In the genomic region with DNA sequence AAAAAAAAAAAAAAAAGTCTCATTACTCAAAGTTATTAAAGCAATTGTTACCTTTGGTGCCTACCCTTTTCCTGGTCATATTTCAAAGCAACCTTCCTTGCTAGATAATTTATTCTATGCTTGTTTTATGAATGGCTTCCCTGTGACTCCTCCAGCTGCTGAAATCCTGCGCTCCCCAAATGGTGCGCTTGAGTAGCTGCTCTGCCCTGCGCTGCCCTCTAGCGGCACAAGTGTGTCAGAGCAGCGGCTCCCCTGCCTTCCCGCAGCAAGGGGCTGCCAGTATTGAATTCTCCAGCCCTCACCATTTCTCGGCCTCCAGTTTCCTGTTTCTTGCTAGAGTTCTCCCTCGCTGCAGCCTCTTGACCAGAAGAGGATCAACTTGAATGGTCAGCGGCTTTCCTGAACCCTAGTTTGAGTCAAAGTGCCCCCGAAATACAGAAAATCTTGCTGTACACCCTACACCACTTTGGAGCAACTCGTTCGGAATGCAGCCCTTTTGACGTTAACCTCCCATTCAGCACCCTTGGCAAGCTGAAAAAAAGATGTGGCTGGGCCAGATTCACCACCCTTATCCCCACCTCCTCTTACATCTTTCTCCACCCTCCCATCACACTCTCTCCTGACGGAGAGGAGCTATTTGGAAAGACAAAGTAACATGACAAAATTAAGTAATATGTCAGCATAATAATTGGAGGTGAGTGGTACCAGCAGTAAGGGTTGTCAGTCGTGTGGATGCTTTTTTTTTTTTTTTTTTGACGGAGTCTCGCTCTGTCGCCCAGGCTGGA, we compare ENCODE assay signal across 1 cellular context.
TF ChIP-seq lines count a peak whose summit lies in the region.

No MANE protein-coding gene starts in this region.

TF ChIP-seq in HepG2, 621 proteins besides CTCF, POLR2A, EP300 and RAD21 (continued from another document and continues in another):
- TF ChIP-seq, protein P1, sequence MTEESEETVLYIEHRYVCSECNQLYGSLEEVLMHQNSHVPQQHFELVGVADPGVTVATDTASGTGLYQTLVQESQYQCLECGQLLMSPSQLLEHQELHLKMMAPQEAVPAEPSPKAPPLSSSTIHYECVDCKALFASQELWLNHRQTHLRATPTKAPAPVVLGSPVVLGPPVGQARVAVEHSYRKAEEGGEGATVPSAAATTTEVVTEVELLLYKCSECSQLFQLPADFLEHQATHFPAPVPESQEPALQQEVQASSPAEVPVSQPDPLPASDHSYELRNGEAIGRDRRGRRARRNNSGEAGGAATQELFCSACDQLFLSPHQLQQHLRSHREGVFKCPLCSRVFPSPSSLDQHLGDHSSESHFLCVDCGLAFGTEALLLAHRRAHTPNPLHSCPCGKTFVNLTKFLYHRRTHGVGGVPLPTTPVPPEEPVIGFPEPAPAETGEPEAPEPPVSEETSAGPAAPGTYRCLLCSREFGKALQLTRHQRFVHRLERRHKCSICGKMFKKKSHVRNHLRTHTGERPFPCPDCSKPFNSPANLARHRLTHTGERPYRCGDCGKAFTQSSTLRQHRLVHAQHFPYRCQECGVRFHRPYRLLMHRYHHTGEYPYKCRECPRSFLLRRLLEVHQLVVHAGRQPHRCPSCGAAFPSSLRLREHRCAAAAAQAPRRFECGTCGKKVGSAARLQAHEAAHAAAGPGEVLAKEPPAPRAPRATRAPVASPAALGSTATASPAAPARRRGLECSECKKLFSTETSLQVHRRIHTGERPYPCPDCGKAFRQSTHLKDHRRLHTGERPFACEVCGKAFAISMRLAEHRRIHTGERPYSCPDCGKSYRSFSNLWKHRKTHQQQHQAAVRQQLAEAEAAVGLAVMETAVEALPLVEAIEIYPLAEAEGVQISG (CRISPR knock-in tag; IDR thresholded peaks at IDR 0.05): peak; percentile 20; the same call in 1 of the 2 replicates
- TF ChIP-seq KDM4B (CRISPR knock-in tag; IDR thresholded peaks at IDR 0.05): no peak
- TF ChIP-seq ZNF138 (CRISPR knock-in tag; IDR thresholded peaks at IDR 0.05; ENCODE audit: low read depth): no peak
- no peak for TF ChIP-seq ARNTL (CRISPR knock-in tag; IDR thresholded peaks at IDR 0.05)
- no peak for TF ChIP-seq HOXA7 (CRISPR knock-in tag; IDR thresholded peaks at IDR 0.05)
- no peak for TF ChIP-seq MTERF4 (CRISPR knock-in tag; IDR thresholded peaks at IDR 0.05)
- peak; percentile 87 for TF ChIP-seq ZNF263 (CRISPR knock-in tag; IDR thresholded peaks at IDR 0.05)
- no peak for TF ChIP-seq U2AF1 (optimal IDR thresholded peaks at IDR 0.05; ENCODE audit: low read depth, low read length)
- TF ChIP-seq ZFX (CRISPR knock-in tag; IDR thresholded peaks at IDR 0.05; ENCODE audit: low read depth): no peak
- 0 out of 2 replicates have a peak, but pooled peaks have one; percentile 17 for TF ChIP-seq GATAD1 (CRISPR knock-in tag; IDR thresholded peaks at IDR 0.05)
- no peak for TF ChIP-seq MED13 (CRISPR knock-in tag; IDR thresholded peaks at IDR 0.05)
- no peak for TF ChIP-seq PHF21A (CRISPR knock-in tag; IDR thresholded peaks at IDR 0.05)
- peak; percentile 39 for TF ChIP-seq YY1 (IDR thresholded peaks at IDR 0.05; ENCODE audit: insufficient read depth, insufficient replicate concordance, low read depth, low read length)
- no peak for TF ChIP-seq ZMYM3 (CRISPR knock-in tag; IDR thresholded peaks at IDR 0.05)
- TF ChIP-seq, protein P2, sequence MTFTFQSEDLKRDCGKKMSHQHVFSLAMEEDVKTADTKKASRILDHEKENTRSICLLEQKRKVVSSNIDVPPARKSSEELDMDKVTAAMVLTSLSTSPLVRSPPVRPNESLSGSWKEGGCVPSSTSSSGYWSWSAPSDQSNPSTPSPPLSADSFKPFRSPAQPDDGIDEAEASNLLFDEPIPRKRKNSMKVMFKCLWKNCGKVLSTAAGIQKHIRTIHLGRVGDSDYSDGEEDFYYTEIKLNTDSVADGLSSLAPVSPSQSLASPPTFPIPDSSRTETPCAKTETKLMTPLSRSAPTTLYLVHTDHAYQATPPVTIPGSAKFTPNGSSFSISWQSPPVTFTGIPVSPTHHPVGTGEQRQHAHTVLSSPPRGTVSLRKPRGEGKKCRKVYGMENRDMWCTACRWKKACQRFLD (CRISPR knock-in tag; IDR thresholded peaks at IDR 0.05; ENCODE audit: borderline replicate concordance): no peak
- TF ChIP-seq, protein P3, sequence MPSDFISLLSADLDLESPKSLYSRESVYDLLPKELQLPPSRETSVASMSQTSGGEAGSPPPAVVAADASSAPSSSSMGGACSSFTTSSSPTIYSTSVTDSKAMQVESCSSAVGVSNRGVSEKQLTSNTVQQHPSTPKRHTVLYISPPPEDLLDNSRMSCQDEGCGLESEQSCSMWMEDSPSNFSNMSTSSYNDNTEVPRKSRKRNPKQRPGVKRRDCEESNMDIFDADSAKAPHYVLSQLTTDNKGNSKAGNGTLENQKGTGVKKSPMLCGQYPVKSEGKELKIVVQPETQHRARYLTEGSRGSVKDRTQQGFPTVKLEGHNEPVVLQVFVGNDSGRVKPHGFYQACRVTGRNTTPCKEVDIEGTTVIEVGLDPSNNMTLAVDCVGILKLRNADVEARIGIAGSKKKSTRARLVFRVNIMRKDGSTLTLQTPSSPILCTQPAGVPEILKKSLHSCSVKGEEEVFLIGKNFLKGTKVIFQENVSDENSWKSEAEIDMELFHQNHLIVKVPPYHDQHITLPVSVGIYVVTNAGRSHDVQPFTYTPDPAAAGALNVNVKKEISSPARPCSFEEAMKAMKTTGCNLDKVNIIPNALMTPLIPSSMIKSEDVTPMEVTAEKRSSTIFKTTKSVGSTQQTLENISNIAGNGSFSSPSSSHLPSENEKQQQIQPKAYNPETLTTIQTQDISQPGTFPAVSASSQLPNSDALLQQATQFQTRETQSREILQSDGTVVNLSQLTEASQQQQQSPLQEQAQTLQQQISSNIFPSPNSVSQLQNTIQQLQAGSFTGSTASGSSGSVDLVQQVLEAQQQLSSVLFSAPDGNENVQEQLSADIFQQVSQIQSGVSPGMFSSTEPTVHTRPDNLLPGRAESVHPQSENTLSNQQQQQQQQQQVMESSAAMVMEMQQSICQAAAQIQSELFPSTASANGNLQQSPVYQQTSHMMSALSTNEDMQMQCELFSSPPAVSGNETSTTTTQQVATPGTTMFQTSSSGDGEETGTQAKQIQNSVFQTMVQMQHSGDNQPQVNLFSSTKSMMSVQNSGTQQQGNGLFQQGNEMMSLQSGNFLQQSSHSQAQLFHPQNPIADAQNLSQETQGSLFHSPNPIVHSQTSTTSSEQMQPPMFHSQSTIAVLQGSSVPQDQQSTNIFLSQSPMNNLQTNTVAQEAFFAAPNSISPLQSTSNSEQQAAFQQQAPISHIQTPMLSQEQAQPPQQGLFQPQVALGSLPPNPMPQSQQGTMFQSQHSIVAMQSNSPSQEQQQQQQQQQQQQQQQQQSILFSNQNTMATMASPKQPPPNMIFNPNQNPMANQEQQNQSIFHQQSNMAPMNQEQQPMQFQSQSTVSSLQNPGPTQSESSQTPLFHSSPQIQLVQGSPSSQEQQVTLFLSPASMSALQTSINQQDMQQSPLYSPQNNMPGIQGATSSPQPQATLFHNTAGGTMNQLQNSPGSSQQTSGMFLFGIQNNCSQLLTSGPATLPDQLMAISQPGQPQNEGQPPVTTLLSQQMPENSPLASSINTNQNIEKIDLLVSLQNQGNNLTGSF (CRISPR knock-in tag; IDR thresholded peaks at IDR 0.05): no peak
- TF ChIP-seq ZSCAN31 (CRISPR knock-in tag; IDR thresholded peaks at IDR 0.05; ENCODE audit: low read depth): no peak
- no peak for TF ChIP-seq ZNF564 (CRISPR knock-in tag; IDR thresholded peaks at IDR 0.05)
- TF ChIP-seq STAG1 (CRISPR knock-in tag; IDR thresholded peaks at IDR 0.05): peak; percentile 90
- TF ChIP-seq ISX (CRISPR knock-in tag; conservative IDR thresholded peaks at IDR 0.05): no peak
- no peak for TF ChIP-seq GABPA (IDR thresholded peaks at IDR 0.05; ENCODE audit: low read depth, low read length)
- no peak for TF ChIP-seq GABPA (CRISPR knock-in tag; IDR thresholded peaks at IDR 0.05; ENCODE audit: low read depth)
- TF ChIP-seq, protein P4, sequence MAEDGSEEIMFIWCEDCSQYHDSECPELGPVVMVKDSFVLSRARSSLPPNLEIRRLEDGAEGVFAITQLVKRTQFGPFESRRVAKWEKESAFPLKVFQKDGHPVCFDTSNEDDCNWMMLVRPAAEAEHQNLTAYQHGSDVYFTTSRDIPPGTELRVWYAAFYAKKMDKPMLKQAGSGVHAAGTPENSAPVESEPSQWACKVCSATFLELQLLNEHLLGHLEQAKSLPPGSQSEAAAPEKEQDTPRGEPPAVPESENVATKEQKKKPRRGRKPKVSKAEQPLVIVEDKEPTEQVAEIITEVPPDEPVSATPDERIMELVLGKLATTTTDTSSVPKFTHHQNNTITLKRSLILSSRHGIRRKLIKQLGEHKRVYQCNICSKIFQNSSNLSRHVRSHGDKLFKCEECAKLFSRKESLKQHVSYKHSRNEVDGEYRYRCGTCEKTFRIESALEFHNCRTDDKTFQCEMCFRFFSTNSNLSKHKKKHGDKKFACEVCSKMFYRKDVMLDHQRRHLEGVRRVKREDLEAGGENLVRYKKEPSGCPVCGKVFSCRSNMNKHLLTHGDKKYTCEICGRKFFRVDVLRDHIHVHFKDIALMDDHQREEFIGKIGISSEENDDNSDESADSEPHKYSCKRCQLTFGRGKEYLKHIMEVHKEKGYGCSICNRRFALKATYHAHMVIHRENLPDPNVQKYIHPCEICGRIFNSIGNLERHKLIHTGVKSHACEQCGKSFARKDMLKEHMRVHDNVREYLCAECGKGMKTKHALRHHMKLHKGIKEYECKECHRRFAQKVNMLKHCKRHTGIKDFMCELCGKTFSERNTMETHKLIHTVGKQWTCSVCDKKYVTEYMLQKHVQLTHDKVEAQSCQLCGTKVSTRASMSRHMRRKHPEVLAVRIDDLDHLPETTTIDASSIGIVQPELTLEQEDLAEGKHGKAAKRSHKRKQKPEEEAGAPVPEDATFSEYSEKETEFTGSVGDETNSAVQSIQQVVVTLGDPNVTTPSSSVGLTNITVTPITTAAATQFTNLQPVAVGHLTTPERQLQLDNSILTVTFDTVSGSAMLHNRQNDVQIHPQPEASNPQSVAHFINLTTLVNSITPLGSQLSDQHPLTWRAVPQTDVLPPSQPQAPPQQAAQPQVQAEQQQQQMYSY (CRISPR knock-in tag; IDR thresholded peaks at IDR 0.05): no peak
- no peak for TF ChIP-seq BRD4 (CRISPR knock-in tag; IDR thresholded peaks at IDR 0.05)
- no peak for TF ChIP-seq NONO (IDR thresholded peaks at IDR 0.05)
- TF ChIP-seq NONO (CRISPR knock-in tag; conservative IDR thresholded peaks at IDR 0.05): no peak
- TF ChIP-seq ZNF101 (CRISPR knock-in tag; IDR thresholded peaks at IDR 0.05; ENCODE audit: borderline replicate concordance, low read depth): no peak
- TF ChIP-seq JUND (CRISPR knock-in tag; IDR thresholded peaks at IDR 0.05): no peak
- no peak for TF ChIP-seq ZSCAN5A (CRISPR knock-in tag; IDR thresholded peaks at IDR 0.05; ENCODE audit: borderline replicate concordance)
- TF ChIP-seq PAF1 (CRISPR knock-in tag; IDR thresholded peaks at IDR 0.05): no peak
- TF ChIP-seq, protein P5, sequence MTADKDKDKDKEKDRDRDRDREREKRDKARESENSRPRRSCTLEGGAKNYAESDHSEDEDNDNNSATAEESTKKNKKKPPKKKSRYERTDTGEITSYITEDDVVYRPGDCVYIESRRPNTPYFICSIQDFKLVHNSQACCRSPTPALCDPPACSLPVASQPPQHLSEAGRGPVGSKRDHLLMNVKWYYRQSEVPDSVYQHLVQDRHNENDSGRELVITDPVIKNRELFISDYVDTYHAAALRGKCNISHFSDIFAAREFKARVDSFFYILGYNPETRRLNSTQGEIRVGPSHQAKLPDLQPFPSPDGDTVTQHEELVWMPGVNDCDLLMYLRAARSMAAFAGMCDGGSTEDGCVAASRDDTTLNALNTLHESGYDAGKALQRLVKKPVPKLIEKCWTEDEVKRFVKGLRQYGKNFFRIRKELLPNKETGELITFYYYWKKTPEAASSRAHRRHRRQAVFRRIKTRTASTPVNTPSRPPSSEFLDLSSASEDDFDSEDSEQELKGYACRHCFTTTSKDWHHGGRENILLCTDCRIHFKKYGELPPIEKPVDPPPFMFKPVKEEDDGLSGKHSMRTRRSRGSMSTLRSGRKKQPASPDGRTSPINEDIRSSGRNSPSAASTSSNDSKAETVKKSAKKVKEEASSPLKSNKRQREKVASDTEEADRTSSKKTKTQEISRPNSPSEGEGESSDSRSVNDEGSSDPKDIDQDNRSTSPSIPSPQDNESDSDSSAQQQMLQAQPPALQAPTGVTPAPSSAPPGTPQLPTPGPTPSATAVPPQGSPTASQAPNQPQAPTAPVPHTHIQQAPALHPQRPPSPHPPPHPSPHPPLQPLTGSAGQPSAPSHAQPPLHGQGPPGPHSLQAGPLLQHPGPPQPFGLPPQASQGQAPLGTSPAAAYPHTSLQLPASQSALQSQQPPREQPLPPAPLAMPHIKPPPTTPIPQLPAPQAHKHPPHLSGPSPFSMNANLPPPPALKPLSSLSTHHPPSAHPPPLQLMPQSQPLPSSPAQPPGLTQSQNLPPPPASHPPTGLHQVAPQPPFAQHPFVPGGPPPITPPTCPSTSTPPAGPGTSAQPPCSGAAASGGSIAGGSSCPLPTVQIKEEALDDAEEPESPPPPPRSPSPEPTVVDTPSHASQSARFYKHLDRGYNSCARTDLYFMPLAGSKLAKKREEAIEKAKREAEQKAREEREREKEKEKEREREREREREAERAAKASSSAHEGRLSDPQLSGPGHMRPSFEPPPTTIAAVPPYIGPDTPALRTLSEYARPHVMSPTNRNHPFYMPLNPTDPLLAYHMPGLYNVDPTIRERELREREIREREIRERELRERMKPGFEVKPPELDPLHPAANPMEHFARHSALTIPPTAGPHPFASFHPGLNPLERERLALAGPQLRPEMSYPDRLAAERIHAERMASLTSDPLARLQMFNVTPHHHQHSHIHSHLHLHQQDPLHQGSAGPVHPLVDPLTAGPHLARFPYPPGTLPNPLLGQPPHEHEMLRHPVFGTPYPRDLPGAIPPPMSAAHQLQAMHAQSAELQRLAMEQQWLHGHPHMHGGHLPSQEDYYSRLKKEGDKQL (CRISPR knock-in tag; IDR thresholded peaks at IDR 0.05; ENCODE audit: low read depth): no peak
- TF ChIP-seq, protein P6, sequence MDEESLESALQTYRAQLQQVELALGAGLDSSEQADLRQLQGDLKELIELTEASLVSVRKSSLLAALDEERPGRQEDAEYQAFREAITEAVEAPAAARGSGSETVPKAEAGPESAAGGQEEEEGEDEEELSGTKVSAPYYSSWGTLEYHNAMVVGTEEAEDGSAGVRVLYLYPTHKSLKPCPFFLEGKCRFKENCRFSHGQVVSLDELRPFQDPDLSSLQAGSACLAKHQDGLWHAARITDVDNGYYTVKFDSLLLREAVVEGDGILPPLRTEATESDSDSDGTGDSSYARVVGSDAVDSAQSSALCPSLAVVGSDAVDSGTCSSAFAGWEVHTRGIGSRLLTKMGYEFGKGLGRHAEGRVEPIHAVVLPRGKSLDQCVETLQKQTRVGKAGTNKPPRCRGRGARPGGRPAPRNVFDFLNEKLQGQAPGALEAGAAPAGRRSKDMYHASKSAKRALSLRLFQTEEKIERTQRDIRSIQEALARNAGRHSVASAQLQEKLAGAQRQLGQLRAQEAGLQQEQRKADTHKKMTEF (CRISPR knock-in tag; IDR thresholded peaks at IDR 0.05): no peak
